Comparison of ENCODE assay signal across 26 cellular contexts in genomic region chr2:42585779-42586178, GRCh38.
"Had no signal": no experiment of that assay in that cellular context is flagged by ENCODE, and none has a peak within 500 bp of the region (broad histone marks: within the 10 kb centered on the region; RNA-seq: fewer than 3 reads in every experiment).

No MANE protein-coding gene starts in this region.

- H3K27me3 Mint-ChIP-seq: activated B cell treated with CpG ODN at 0.5 μM for 24 hours; activated CD4-positive, alpha-beta T cell treated with anti-CD3 and anti-CD28 coated beads for 36 hours; activated naive CD8-positive, alpha-beta T cell treated with anti-CD3 and anti-CD28 coated beads for 36 hours; activated T-cell treated with anti-CD3 and anti-CD28 coated beads, Interleukin-2, amount 50 U/mL, for 24 hours; activated T-helper 17 cell treated with anti-CD3 and anti-CD28 coated beads, Interleukin-2, amount 50 U/mL, for 72 hours; T-helper 17 cell had no signal

- H3K4me3 Mint-ChIP-seq: activated B cell treated with CpG ODN at 0.5 μM for 24 hours; activated CD4-positive, alpha-beta T cell treated with anti-CD3 and anti-CD28 coated beads for 36 hours; activated naive CD8-positive, alpha-beta T cell treated with anti-CD3 and anti-CD28 coated beads for 36 hours; activated T-cell treated with anti-CD3 and anti-CD28 coated beads, Interleukin-2, amount 50 U/mL, for 24 hours; activated T-helper 17 cell treated with anti-CD3 and anti-CD28 coated beads, Interleukin-2, amount 50 U/mL, for 72 hours; nephron progenitor cell; T-helper 17 cell had no signal

- H3K27ac Mint-ChIP-seq: activated B cell treated with CpG ODN at 0.5 μM for 24 hours; activated CD4-positive, alpha-beta T cell treated with anti-CD3 and anti-CD28 coated beads for 36 hours; activated naive CD8-positive, alpha-beta T cell treated with anti-CD3 and anti-CD28 coated beads for 36 hours; activated T-cell treated with anti-CD3 and anti-CD28 coated beads, Interleukin-2, amount 50 U/mL, for 24 hours; activated T-helper 17 cell treated with anti-CD3 and anti-CD28 coated beads, Interleukin-2, amount 50 U/mL, for 72 hours; nephron progenitor cell; T-helper 17 cell had no signal

- H3K4me1 Mint-ChIP-seq: activated T-helper 17 cell treated with anti-CD3 and anti-CD28 coated beads, Interleukin-2, amount 50 U/mL, for 72 hours; nephron progenitor cell had no signal

- DNase-seq: activated B cell treated with CpG ODN at 0.5 μM for 24 hours; activated CD4-positive, alpha-beta T cell treated with anti-CD3 and anti-CD28 coated beads for 36 hours; activated CD4-positive, alpha-beta T cell treated with anti-CD3 and anti-CD28 coated beads, Interleukin-2, amount 50 U/mL, for 4 hours; activated CD8-positive, alpha-beta memory T cell treated with anti-CD3 and anti-CD28 coated beads for 24 hours; activated CD8-positive, alpha-beta memory T cell treated with anti-CD3 and anti-CD28 coated beads, Interleukin-2, amount 50 U/mL, for 4 hours; activated naive CD4-positive, alpha-beta T cell; activated naive CD8-positive, alpha-beta T cell treated with anti-CD3 and anti-CD28 coated beads for 36 hours; activated T-cell treated with anti-CD3 and anti-CD28 coated beads, Interleukin-2, amount 50 U/mL, for 24 hours; amniotic stem cell; dermis blood vessel endothelial cell; effector CD8-positive, alpha-beta T cell; esophagus squamous epithelium; hypothalamus; left colon; mesenchymal stem cell; nephron progenitor cell; posterior cingulate gyrus; sigmoid colon; stimulated activated CD4-positive, alpha-beta T cell treated with anti-CD3 and anti-CD28 coated beads, Interleukin-4, amount 100 ng/mL, for 1 hour; stimulated activated naive CD4-positive, alpha-beta T cell; SW 1271; T-helper 17 cell; testis; upper lobe of left lung had no signal

- H3K9me3 Mint-ChIP-seq: activated B cell treated with CpG ODN at 0.5 μM for 24 hours; activated naive CD8-positive, alpha-beta T cell treated with anti-CD3 and anti-CD28 coated beads for 36 hours; activated T-cell treated with anti-CD3 and anti-CD28 coated beads, Interleukin-2, amount 50 U/mL, for 24 hours; activated T-helper 17 cell treated with anti-CD3 and anti-CD28 coated beads, Interleukin-2, amount 50 U/mL, for 72 hours had no signal

- ATAC-seq: activated CD4-positive, alpha-beta T cell treated with anti-CD3 and anti-CD28 coated beads for 36 hours; activated T-helper 17 cell treated with anti-CD3 and anti-CD28 coated beads, Interleukin-2, amount 50 U/mL, for 72 hours; gastroesophageal sphincter; left colon; T-helper 17 cell had no signal
